Comparison of ENCODE assay signal across 1 cellular context in the genomic region with DNA sequence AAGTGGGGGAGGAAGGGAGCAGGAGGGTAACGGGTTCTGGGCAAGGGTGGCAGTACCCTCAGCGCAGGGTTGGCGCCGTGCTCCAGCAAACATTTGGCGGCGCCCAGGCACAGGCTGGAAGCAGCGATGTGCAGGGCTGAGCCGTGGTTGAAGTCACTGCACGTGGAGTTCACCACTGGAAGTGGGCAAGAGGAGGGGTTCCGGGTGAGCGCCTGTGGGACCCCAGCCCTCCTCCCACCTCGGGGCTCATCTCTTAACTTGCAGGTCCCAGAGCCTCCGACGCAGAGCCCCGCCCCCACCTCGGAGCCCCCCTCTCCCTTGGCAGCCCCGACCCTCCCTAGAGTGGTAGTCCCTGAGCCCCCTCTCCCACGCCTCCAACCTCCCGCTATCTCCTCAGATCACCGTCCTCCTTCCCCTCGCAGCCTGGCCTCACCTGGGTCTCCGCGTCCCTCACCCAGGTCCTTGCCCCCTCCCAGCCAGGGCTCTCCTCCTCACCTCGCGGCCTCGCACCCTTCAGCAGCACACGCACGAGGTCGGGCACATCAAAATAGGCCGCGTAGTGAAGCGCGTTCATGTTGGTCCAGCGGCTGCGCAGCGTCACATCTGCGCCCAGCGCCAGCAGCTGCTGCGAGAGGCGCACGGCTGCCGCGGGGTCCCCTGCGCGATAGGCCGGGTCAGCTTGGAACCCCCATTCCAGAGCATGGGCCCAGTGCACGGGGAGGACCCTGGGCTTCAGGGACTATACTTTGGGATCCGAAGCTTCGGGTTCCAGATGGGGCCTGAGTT.
A peak's percentile ranks its signal among the peaks of the same experiment; 100 is the strongest.
TF ChIP-seq lines count a peak whose summit lies in the region.

No MANE protein-coding gene starts in this region.

TF ChIP-seq in K562, 482 proteins besides CTCF, POLR2A, EP300 and RAD21:
- no peak for TF ChIP-seq BMI1 (IDR thresholded peaks at IDR 0.05; ENCODE audit: low read length)
- TF ChIP-seq, protein P1, sequence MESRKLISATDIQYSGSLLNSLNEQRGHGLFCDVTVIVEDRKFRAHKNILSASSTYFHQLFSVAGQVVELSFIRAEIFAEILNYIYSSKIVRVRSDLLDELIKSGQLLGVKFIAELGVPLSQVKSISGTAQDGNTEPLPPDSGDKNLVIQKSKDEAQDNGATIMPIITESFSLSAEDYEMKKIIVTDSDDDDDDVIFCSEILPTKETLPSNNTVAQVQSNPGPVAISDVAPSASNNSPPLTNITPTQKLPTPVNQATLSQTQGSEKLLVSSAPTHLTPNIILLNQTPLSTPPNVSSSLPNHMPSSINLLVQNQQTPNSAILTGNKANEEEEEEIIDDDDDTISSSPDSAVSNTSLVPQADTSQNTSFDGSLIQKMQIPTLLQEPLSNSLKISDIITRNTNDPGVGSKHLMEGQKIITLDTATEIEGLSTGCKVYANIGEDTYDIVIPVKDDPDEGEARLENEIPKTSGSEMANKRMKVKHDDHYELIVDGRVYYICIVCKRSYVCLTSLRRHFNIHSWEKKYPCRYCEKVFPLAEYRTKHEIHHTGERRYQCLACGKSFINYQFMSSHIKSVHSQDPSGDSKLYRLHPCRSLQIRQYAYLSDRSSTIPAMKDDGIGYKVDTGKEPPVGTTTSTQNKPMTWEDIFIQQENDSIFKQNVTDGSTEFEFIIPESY (CRISPR knock-in tag; IDR thresholded peaks at IDR 0.05), result peak; percentile 51; the same call in 1 of the 2 replicates
- TF ChIP-seq, protein P2, sequence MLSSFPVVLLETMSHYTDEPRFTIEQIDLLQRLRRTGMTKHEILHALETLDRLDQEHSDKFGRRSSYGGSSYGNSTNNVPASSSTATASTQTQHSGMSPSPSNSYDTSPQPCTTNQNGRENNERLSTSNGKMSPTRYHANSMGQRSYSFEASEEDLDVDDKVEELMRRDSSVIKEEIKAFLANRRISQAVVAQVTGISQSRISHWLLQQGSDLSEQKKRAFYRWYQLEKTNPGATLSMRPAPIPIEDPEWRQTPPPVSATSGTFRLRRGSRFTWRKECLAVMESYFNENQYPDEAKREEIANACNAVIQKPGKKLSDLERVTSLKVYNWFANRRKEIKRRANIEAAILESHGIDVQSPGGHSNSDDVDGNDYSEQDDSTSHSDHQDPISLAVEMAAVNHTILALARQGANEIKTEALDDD (IDR thresholded peaks at IDR 0.05), result no peak
- TF ChIP-seq RBFOX2 (IDR thresholded peaks at IDR 0.05; ENCODE audit: low read depth, low read length), result 0 out of 2 replicates have a peak, but pooled peaks have one; percentile 32
- no peak for TF ChIP-seq FOXM1 (IDR thresholded peaks at IDR 0.05; ENCODE audit: low read depth)
- TF ChIP-seq FOXM1 (CRISPR knock-in tag; IDR thresholded peaks at IDR 0.05; ENCODE audit: low read depth), result no peak
- TF ChIP-seq, protein P3, sequence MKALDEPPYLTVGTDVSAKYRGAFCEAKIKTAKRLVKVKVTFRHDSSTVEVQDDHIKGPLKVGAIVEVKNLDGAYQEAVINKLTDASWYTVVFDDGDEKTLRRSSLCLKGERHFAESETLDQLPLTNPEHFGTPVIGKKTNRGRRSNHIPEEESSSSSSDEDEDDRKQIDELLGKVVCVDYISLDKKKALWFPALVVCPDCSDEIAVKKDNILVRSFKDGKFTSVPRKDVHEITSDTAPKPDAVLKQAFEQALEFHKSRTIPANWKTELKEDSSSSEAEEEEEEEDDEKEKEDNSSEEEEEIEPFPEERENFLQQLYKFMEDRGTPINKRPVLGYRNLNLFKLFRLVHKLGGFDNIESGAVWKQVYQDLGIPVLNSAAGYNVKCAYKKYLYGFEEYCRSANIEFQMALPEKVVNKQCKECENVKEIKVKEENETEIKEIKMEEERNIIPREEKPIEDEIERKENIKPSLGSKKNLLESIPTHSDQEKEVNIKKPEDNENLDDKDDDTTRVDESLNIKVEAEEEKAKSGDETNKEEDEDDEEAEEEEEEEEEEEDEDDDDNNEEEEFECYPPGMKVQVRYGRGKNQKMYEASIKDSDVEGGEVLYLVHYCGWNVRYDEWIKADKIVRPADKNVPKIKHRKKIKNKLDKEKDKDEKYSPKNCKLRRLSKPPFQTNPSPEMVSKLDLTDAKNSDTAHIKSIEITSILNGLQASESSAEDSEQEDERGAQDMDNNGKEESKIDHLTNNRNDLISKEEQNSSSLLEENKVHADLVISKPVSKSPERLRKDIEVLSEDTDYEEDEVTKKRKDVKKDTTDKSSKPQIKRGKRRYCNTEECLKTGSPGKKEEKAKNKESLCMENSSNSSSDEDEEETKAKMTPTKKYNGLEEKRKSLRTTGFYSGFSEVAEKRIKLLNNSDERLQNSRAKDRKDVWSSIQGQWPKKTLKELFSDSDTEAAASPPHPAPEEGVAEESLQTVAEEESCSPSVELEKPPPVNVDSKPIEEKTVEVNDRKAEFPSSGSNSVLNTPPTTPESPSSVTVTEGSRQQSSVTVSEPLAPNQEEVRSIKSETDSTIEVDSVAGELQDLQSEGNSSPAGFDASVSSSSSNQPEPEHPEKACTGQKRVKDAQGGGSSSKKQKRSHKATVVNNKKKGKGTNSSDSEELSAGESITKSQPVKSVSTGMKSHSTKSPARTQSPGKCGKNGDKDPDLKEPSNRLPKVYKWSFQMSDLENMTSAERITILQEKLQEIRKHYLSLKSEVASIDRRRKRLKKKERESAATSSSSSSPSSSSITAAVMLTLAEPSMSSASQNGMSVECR (CRISPR knock-in tag; IDR thresholded peaks at IDR 0.05), result no peak
- TF ChIP-seq FOXK2 (conservative IDR thresholded peaks at IDR 0.05 in 1 of 2, IDR thresholded peaks at IDR 0.05 in 1 of 2; ENCODE audit: low read depth in 2 of 2), result no peak
- TF ChIP-seq SIN3B (IDR thresholded peaks at IDR 0.05; ENCODE audit: low read depth), result no peak
- TF ChIP-seq SP2 (IDR thresholded peaks at IDR 0.05; ENCODE audit: extremely low read depth, low read depth, low read length, poor library complexity, severe bottlenecking), result no peak
- peak; percentile 41; the same call in 1 of the 2 replicates for TF ChIP-seq POLR2G (IDR thresholded peaks at IDR 0.05; ENCODE audit: low read depth, low read length)
- TF ChIP-seq ZSCAN32 (CRISPR knock-in tag; IDR thresholded peaks at IDR 0.05), result no peak
